In the genomic region with DNA sequence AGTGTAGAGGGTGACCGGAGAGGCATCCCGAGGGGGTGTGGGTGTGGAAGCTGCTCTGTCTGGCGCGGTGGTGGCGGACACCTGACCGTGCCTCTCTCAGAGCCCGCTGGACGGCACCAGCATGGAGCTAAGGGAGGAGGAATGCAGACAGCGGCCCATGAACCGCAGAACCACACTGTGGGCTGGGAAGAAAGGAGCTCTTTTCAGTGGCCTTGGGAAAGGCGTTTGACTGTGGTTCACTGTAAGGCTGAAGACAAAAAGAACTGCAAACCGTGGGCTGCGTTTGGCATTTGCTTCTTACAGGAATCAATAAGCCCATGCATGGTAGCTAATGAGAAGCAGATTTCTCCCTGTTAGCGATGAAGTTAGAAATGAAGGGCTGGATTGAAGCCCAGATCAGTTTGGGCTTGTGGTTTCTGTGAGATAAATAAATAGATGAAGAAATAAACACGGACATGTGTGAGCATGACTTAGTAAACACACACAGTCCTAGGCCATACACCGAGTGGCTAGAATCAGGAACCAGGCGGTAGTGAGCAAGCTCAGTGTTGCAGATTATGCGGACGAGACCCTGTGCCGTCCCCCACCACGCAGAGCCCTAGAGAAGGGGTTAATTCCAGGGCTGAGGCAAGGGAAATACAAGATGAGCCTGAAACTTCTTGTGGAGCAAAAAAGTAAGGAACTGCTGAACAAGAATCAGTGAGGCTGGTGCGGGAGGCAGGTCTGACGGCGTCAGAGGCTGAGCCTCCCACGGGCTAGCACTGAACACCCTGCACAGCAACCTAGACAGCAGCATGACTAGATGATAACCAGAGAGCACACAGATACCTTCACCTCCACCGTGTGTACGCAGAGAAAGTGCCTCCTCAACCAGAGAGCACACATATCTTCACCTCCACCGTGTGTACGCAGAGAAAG, we compare ENCODE assay signal across 10 cellular contexts. TPM values are rescaled to one million over a fixed set of nuclear protein-coding genes. Genes with fewer than 3 reads are reported as not detected.
DNase-seq lines count a peak whose midpoint lies in the region; ATAC-seq and FAIRE-seq lines count a peak whose summit lies in the region.
"Had no signal": no experiment of that assay in that cellular context is flagged by ENCODE, and none has a peak within 500 bp of the region (broad histone marks: within the 10 kb centered on the region; RNA-seq: fewer than 3 reads in every experiment).

No MANE protein-coding gene starts in this region.

- DNase-seq in GM04503 (ENCODE audit: low read depth): peak; percentile 91
- peak; percentile 88 for DNase-seq in fibroblast of the conjunctiva (ENCODE audit: low read depth)
- peak; percentile 43 for DNase-seq in smooth muscle cell of the brain vasculature (ENCODE audit: low read depth, low spot score)
- DNase-seq in activated CD4-positive, alpha-beta T cell treated with anti-CD3 and anti-CD28 coated beads for 48 hours: no peak
- no peak for DNase-seq in RCC 7860 (ENCODE audit: low spot score)
- DNase-seq: natural killer cell, NCI-H1694 treated with DMSO at 0.1 percent for 48 hours, NCI-H748 treated with DMSO at 0.1 percent for 48 hours had no signal

- no peaks in the 10 kb centered on the region for H3K9me3 Mint-ChIP-seq in activated T-helper 17 cell treated with anti-CD3 and anti-CD28 coated beads, Interleukin-2, amount 50 U/mL, for 72 hours
- H3K9me3 Mint-ChIP-seq: natural killer cell had no signal

- FAIRE-seq in RCC 7860 (lab: Jason Lieb, UNC): no peak

- H3K27ac Mint-ChIP-seq in activated T-helper 17 cell treated with anti-CD3 and anti-CD28 coated beads, Interleukin-2, amount 50 U/mL, for 72 hours: peak overlapping the region; percentile 54
- H3K27ac Mint-ChIP-seq: natural killer cell had no signal

- H3K36me3 Mint-ChIP-seq in activated T-helper 17 cell treated with anti-CD3 and anti-CD28 coated beads, Interleukin-2, amount 50 U/mL, for 72 hours (ENCODE audit: low read depth): peaks cover 19% of the 10 kb centered on the region

- ATAC-seq in activated T-helper 17 cell treated with anti-CD3 and anti-CD28 coated beads, Interleukin-2, amount 50 U/mL, for 72 hours (replicated peaks): no peak
- ATAC-seq in HG03280 (IDR thresholded peaks at IDR 0.05; ENCODE audit: unreplicated experiment): no peak
- ATAC-seq: natural killer cell had no signal

- H3K4me3 Mint-ChIP-seq in activated T-helper 17 cell treated with anti-CD3 and anti-CD28 coated beads, Interleukin-2, amount 50 U/mL, for 72 hours: no peak overlapping the region
- H3K4me3 Mint-ChIP-seq: natural killer cell had no signal

- H3K27me3 Mint-ChIP-seq in activated T-helper 17 cell treated with anti-CD3 and anti-CD28 coated beads, Interleukin-2, amount 50 U/mL, for 72 hours: no peaks in the 10 kb centered on the region

- H3K4me1 Mint-ChIP-seq in activated T-helper 17 cell treated with anti-CD3 and anti-CD28 coated beads, Interleukin-2, amount 50 U/mL, for 72 hours: peaks cover 19% of the 10 kb centered on the region

RNA-seq across cellular contexts. Expression of a gene that starts 29.3 kb away (rescaled TPM):
- total RNA-seq in activated T-helper 17 cell treated with anti-CD3 and anti-CD28 coated beads, Interleukin-2, amount 50 U/mL, for 72 hours: 10 to 100 TPM; 20.3 to 79.3 TPM

Comparison
In these comparisons a context has a peak if more than half of its experiments do, and no peak if none do; other contexts are left out.
1. DNase-seq: peak in GM04503 (single experiment), fibroblast of the conjunctiva (single experiment) and smooth muscle cell of the brain vasculature (single experiment); none in activated CD4-positive, alpha-beta T cell treated with anti-CD3 and anti-CD28 coated beads for 48 hours (single experiment) and RCC 7860 (single experiment).